Comparison of ENCODE assay signal across 23 cellular contexts in genomic region chr1:186884266-186884665, GRCh38. TPM values are rescaled to one million over a fixed set of nuclear protein-coding genes. Genes with fewer than 3 reads are reported as not detected.
DNase-seq lines count a peak whose midpoint lies in the region; ATAC-seq, FAIRE-seq and TF ChIP-seq lines count a peak whose summit lies in the region.
"Had no signal": no experiment of that assay in that cellular context is flagged by ENCODE, and none has a peak within 500 bp of the region (broad histone marks: within the 10 kb centered on the region; RNA-seq: fewer than 3 reads in every experiment).

No MANE protein-coding gene starts in this region.

- no peak overlapping the region for H2AFZ ChIP-seq in PC-3 (ENCODE audit: low read length)
- H2AFZ ChIP-seq in neuronal stem cell (ENCODE audit: low read length) = no peak overlapping the region

- no peaks in the 10 kb centered on the region for H3F3A ChIP-seq in PC-3 (ENCODE audit: low read length, unreplicated experiment)

- H3K27me3 ChIP-seq in PC-3 (ENCODE audit: low read length) (no peaks in the 10 kb centered on the region), neuronal stem cell (ENCODE audit: control insufficient read depth in 3 of 3, insufficient read depth in 3 of 3, low read depth in 1 of 3, low read length in 3 of 3) (no peaks in the 10 kb centered on the region), small intestine (ENCODE audit: control insufficient read depth in 2 of 2, insufficient read depth in 2 of 2, low read length in 2 of 2) (no peaks in the 10 kb centered on the region)
- H3K27me3 ChIP-seq: BLaER1, Peyer's patch had no signal

- H3K79me1 ChIP-seq in neuronal stem cell (ENCODE audit: low read depth, low read length) = no peaks in the 10 kb centered on the region

- no peaks in the 10 kb centered on the region for H3K9me3 ChIP-seq in PC-3 (ENCODE audit: low read length)
- H3K9me3 ChIP-seq in neuronal stem cell (replicated peaks in 1 of 2; ENCODE audit: control insufficient read depth in 2 of 2, insufficient read depth in 1 of 2, low read depth in 1 of 2, low read length in 2 of 2) = no peaks in the 10 kb centered on the region
- H3K9me3 ChIP-seq in small intestine (ENCODE audit: control insufficient read depth, low read depth) = no peaks in the 10 kb centered on the region
- H3K9me3 ChIP-seq: BLaER1, Caco-2, Peyer's patch had no signal

- H3K27ac ChIP-seq in PC-3 (ENCODE audit: low read length) = peak overlapping the region; percentile 64
- H3K27ac ChIP-seq in neuronal stem cell (replicated peaks; ENCODE audit: low read length) = no peak overlapping the region
- no peak overlapping the region for H3K27ac ChIP-seq in small intestine (ENCODE audit: low read depth in 1 of 2, low read length in 1 of 2)
- H3K27ac ChIP-seq: BLaER1, Peyer's patch had no signal

- POLR2A ChIA-PET in PC-3 (lab: Charles Lee; ENCODE audit: unreplicated experiment) = no interaction called here

- no peak overlapping the region for H3K4ac ChIP-seq in neuronal stem cell (ENCODE audit: low read length)

- no CpG with 5 or more reads among the region's 1 CpG for WGBS in neuronal stem cell (ENCODE audit: extremely low coverage in 2 of 2, insufficient read length in 2 of 2, insufficient replicate concordance in 1 of 2), 2 donors
- WGBS in small intestine, 3 donors = 84 to 93% (median 84%) methylated on average over 1 of the region's 1 CpG

- no peaks in the 10 kb centered on the region for H4K20me1 ChIP-seq in PC-3 (ENCODE audit: low read length)
- H4K20me1 ChIP-seq: BLaER1 had no signal

- peak; percentile 62 for ATAC-seq in PC-3
- ATAC-seq: GM12878, K562, SK-N-SH treated with all-trans-retinoic acid at 6 μM for 48 hours had no signal

- H3K23ac ChIP-seq in neuronal stem cell (ENCODE audit: low read depth, low read length, poor library complexity) = no peak overlapping the region

- H2BK15ac ChIP-seq in neuronal stem cell (ENCODE audit: low read length) = no peak overlapping the region

- no peak overlapping the region for H3K14ac ChIP-seq in neuronal stem cell (ENCODE audit: low read length)

- no peak overlapping the region for H2BK120ac ChIP-seq in neuronal stem cell (ENCODE audit: low read depth, low read length)

- FAIRE-seq in small intestine (lab: Jason Lieb, UNC) = no peak
- FAIRE-seq: GM12878, H54, K562 had no signal

- H4K8ac ChIP-seq in neuronal stem cell (ENCODE audit: low read depth, low read length) = no peak overlapping the region

- intact Hi-C loops in PC-3 (cut with micrococcal nuclease) = no loop called here

- no peak overlapping the region for H4K91ac ChIP-seq in neuronal stem cell (ENCODE audit: low read depth, low read length, poor library complexity)

- TF ChIP-seq CTCF in PC-3 (conservative IDR thresholded peaks at IDR 0.05; ENCODE audit: low read depth, low read length) (no peak), fibroblast of mammary gland (conservative IDR thresholded peaks at IDR 0.05; ENCODE audit: control insufficient read depth, insufficient read depth, low read depth, low read length) (no peak)

- DNase-seq in AG08396 (ENCODE audit: low spot score) (peak; percentile 3), PC-3 (peak; percentile 48), fibroblast of mammary gland (ENCODE audit: low read depth) (peak; percentile 60), neuronal stem cell (ENCODE audit: low spot score) (no peak), NCI-H524 (lab: John Stamatoyannopoulos, UW) (no peak), foreskin melanocyte (no peak), small intestine (no peak)
- DNase-seq: Caco-2; CD4-positive, alpha-beta memory T cell; DMS 273 treated with DMSO at 0.1 percent for 48 hours; DMS79 treated with DMSO at 0.1 percent for 48 hours; NCI-H1092 treated with DMSO at 0.1 percent for 48 hours; NCI-H1436 treated with DMSO at 0.1 percent for 48 hours; NCI-H1930; NCI-H2227 treated with DMSO at 0.1 percent for 48 hours; NCI-H510A treated with DMSO at 0.1 percent for 48 hours; NCI-H774; Peyer's patch had no signal

- no peaks in the 10 kb centered on the region for H3K9me2 ChIP-seq in PC-3 (replicated peaks; ENCODE audit: low read length)

- H3K79me2 ChIP-seq in PC-3 (ENCODE audit: low read length) = no peaks in the 10 kb centered on the region

- H2BK5ac ChIP-seq in neuronal stem cell (ENCODE audit: low read length) = no peak overlapping the region

- CTCF ChIA-PET in PC-3 (lab: Charles Lee) = no interaction called here

- H3K36me3 ChIP-seq in PC-3 (ENCODE audit: low read depth, low read length) = no peaks in the 10 kb centered on the region
- H3K36me3 ChIP-seq in neuronal stem cell (replicated peaks in 1 of 2; ENCODE audit: control insufficient read depth in 2 of 2, insufficient read depth in 2 of 2, low read length in 2 of 2) = no peaks in the 10 kb centered on the region
- no peaks in the 10 kb centered on the region for H3K36me3 ChIP-seq in small intestine (ENCODE audit: control insufficient read depth in 2 of 2, insufficient read depth in 2 of 2, low read length in 2 of 2)
- H3K36me3 ChIP-seq: BLaER1, Peyer's patch had no signal

- H3K4me1 ChIP-seq in PC-3 (ENCODE audit: insufficient read depth, low read length) = peaks cover 23% of the 10 kb centered on the region
- peaks cover 0 to 3% of the 10 kb centered on the region in 2 donors for H3K4me1 ChIP-seq in neuronal stem cell (ENCODE audit: control insufficient read depth in 2 of 2, insufficient read depth in 1 of 2, low read depth in 1 of 2, low read length in 2 of 2)
- H3K4me1 ChIP-seq in small intestine (ENCODE audit: control insufficient read depth in 2 of 2, insufficient read depth in 1 of 2, low read depth in 1 of 2, low read length in 1 of 2) = no peaks in the 10 kb centered on the region
- H3K4me1 ChIP-seq: BLaER1, Peyer's patch had no signal

- H3K9ac ChIP-seq in PC-3 (ENCODE audit: low read length) (no peak overlapping the region), neuronal stem cell (ENCODE audit: low read depth, low read length, poor library complexity) (no peak overlapping the region)
- H3K9ac ChIP-seq: BLaER1 had no signal

- no TSS peak for BruUV-seq in PC-3 (replicated peaks; lab: Mats Ljungman, UMichigan)

- H3K4me3 ChIP-seq in PC-3 (ENCODE audit: low read length) (no peak overlapping the region), fibroblast of mammary gland (ENCODE audit: control insufficient read depth, low read depth, low read length) (no peak overlapping the region), neuronal stem cell (ENCODE audit: low read length in 2 of 2) (no peak overlapping the region), small intestine (ENCODE audit: low read depth in 1 of 2, low read length in 2 of 2) (no peak overlapping the region)
- H3K4me3 ChIP-seq: BLaER1, GM12878, K562, Peyer's patch had no signal

- peak overlapping the region; percentile 46 for H2AK5ac ChIP-seq in neuronal stem cell (ENCODE audit: low read depth, low read length)

- no peak overlapping the region for H3K18ac ChIP-seq in neuronal stem cell (ENCODE audit: low read length)

- H3K4me2 ChIP-seq in PC-3 (ENCODE audit: low read length) (no peak overlapping the region), neuronal stem cell (ENCODE audit: insufficient read depth, low read length, poor library complexity, severe bottlenecking) (no peak overlapping the region)
- H3K4me2 ChIP-seq: BLaER1 had no signal

- H2BK12ac ChIP-seq in neuronal stem cell (ENCODE audit: low read length) = no peak overlapping the region

RNA-seq across cellular contexts. Expression of gene PLA2G4A, which starts 55.5 kb away (rescaled TPM):
- 1.3 and 2.3 TPM in 2 replicates for total RNA-seq in PC-3 (2014; rRNA removed)
- 0.77 TPM for polyA plus RNA-seq in neuronal stem cell (2013, experiment 1 of 2)
- 0.86 TPM for polyA plus RNA-seq in neuronal stem cell (2013, experiment 2 of 2)
- polyA plus RNA-seq in small intestine = 10 to 100 TPM; 11.3 to 22.8 (median 17.0) TPM
- polyA plus RNA-seq: CD4-positive, alpha-beta memory T cell had no signal

Comparison
In these comparisons a context has a peak if more than half of its experiments do, and no peak if none do; other contexts are left out.
1. DNase-seq: peak in AG08396 (single experiment), PC-3 (single experiment) and fibroblast of mammary gland (single experiment); none in neuronal stem cell (single experiment), NCI-H524 (0 of 2), foreskin melanocyte (single experiment) and small intestine (single experiment).